In genomic region chr7:103154042-103154441, GRCh38 we compare ENCODE assay signal across 20 cellular contexts. TPM values are rescaled to one million over a fixed set of nuclear protein-coding genes. Genes with fewer than 3 reads are reported as not detected.
DNase-seq lines count a peak whose midpoint lies in the region; ATAC-seq, FAIRE-seq and TF ChIP-seq lines count a peak whose summit lies in the region.
"Had no signal": no experiment of that assay in that cellular context is flagged by ENCODE, and none has a peak within 500 bp of the region (broad histone marks: within the 10 kb centered on the region; RNA-seq: fewer than 3 reads in every experiment).

No MANE protein-coding gene starts in this region.

- no peaks in the 10 kb centered on the region for H3K27me3 ChIP-seq in HepG2 (ENCODE audit: control insufficient read depth in 1 of 2, insufficient read depth in 2 of 2, low read length in 2 of 2)

- H3K4me1 Mint-ChIP-seq in activated CD8-positive, alpha-beta memory T cell treated with anti-CD3 and anti-CD28 coated beads, Interleukin-2, amount 10 ng/mL, durations not matched to agents 7 days and 5 days: peaks cover 50% of the 10 kb centered on the region

- TF ChIP-seq CTCF in VCaP (conservative IDR thresholded peaks at IDR 0.05) (no peak), HepG2 (CRISPR knock-in tag; IDR thresholded peaks at IDR 0.05) (no peak), GM10266 (IDR thresholded peaks at IDR 0.05; ENCODE audit: control insufficient read depth, insufficient read depth, low read depth, missing control alignments) (no peak)

- H3K27ac ChIP-seq in VCaP: peak overlapping the region; percentile 62
- H3K27ac ChIP-seq in HepG2 (ENCODE audit: extremely low read length, insufficient read depth, low read length): no peak overlapping the region
- H3K27ac ChIP-seq: C4-2B had no signal

- in situ Hi-C loops in HepG2 (cut with HindIII; ENCODE audit: extremely low pct_ligation_motif_present, low pct_unique_long_range_greater_than_20kb): no loop called here

- TF ChIP-seq RAD21 in HepG2 (CRISPR knock-in tag; IDR thresholded peaks at IDR 0.05): no peak

- H3K9me3 ChIP-seq in HepG2 (ENCODE audit: low read length): no peaks in the 10 kb centered on the region

- TF ChIP-seq POLR2A in HepG2 (IDR thresholded peaks at IDR 0.05; ENCODE audit: insufficient read depth in 1 of 2, low read depth in 2 of 2, low read length in 2 of 2): no peak

- H3K79me2 ChIP-seq in HepG2 (ENCODE audit: insufficient read depth, low read length): no peaks in the 10 kb centered on the region

- no peak for ATAC-seq in activated CD8-positive, alpha-beta memory T cell treated with anti-CD3 and anti-CD28 coated beads, Interleukin-2, amount 10 ng/mL, durations not matched to agents 7 days and 5 days
- no peak for ATAC-seq in HepG2

- no peaks in the 10 kb centered on the region for H3K27me3 Mint-ChIP-seq in activated CD8-positive, alpha-beta memory T cell treated with anti-CD3 and anti-CD28 coated beads, Interleukin-2, amount 10 ng/mL, durations not matched to agents 7 days and 5 days

- 52% methylated on average over 6 of the region's 6 CpGs for WGBS in HepG2 (ENCODE audit: low lambda C conversion rate)

- CTCF ChIA-PET in activated CD8-positive, alpha-beta memory T cell treated with anti-CD3 and anti-CD28 coated beads, Interleukin-2, amount 10 ng/mL, durations not matched to agents 7 days and 5 days (lab: Charles Lee): no interaction called here
- CTCF ChIA-PET in HepG2 (lab: Yijun Ruan, JAX; ENCODE audit: low intra/inter-chr PET ratio, low total read pairs): no interaction called here

- no peak overlapping the region for H3K9ac ChIP-seq in HepG2 (ENCODE audit: insufficient read depth, low read depth, low read length)

- H3K4me2 ChIP-seq in HepG2 (ENCODE audit: low read depth, low read length): 0 out of 2 replicates have a peak overlapping the region, but pooled peaks have one; percentile 7

- no TSS peak for BruUV-seq in HepG2 (replicated peaks; lab: Mats Ljungman, UMichigan)

- H3K36me3 Mint-ChIP-seq in activated CD8-positive, alpha-beta memory T cell treated with anti-CD3 and anti-CD28 coated beads, Interleukin-2, amount 10 ng/mL, durations not matched to agents 7 days and 5 days: peaks cover 8% of the 10 kb centered on the region

- peaks cover 49% of the 10 kb centered on the region for H3K4me1 ChIP-seq in HepG2 (ENCODE audit: insufficient read depth, low read length)

- intact Hi-C loops in HepG2 (cut with micrococcal nuclease; ENCODE audit: unreplicated experiment): no loop called here

- no peak overlapping the region for H3K4me3 ChIP-seq in HepG2 (replicated peaks in 1 of 3; ENCODE audit: insufficient read depth in 1 of 3, low read depth in 2 of 3, low read length in 3 of 3)

- H3K4me3 Mint-ChIP-seq in activated CD8-positive, alpha-beta memory T cell treated with anti-CD3 and anti-CD28 coated beads, Interleukin-2, amount 10 ng/mL, durations not matched to agents 7 days and 5 days: no peak overlapping the region
- H3K4me3 Mint-ChIP-seq: H9, HFFc6 had no signal

- no peak for DNase-seq in activated CD8-positive, alpha-beta memory T cell treated with anti-CD3 and anti-CD28 coated beads, Interleukin-2, amount 10 ng/mL, durations not matched to agents 7 days and 5 days
- no peak for DNase-seq in activated CD8-positive, alpha-beta memory T cell treated with anti-CD3 and anti-CD28 coated beads, Interleukin-2, amount 50 U/mL, for 4 hours
- DNase-seq in HepG2 (ENCODE audit: low spot score) (no peak), KG1 (lab: John Stamatoyannopoulos, UW) (no peak), GM10266 (ENCODE audit: extremely low spot score) (no peak), epidermal melanocyte (ENCODE audit: insufficient read length, low spot score) (no peak)
- DNase-seq: CD8-positive, alpha-beta memory T cell; EL; GF-D8; H9; HFFc6; NCI-H1092; NCI-H1436 treated with DMSO at 0.1 percent for 48 hours; NCI-H2029; NCI-H2171; NCI-H524 treated with DMSO at 0.1 percent for 48 hours; Right ventricle myocardium superior had no signal

- no peak overlapping the region for H2AFZ ChIP-seq in HepG2 (ENCODE audit: low read length)

- no peaks in the 10 kb centered on the region for H3K36me3 ChIP-seq in HepG2 (replicated peaks in 1 of 2; ENCODE audit: control insufficient read depth in 1 of 2, insufficient read depth in 2 of 2, low read length in 2 of 2)

- H3K27ac Mint-ChIP-seq in activated CD8-positive, alpha-beta memory T cell treated with anti-CD3 and anti-CD28 coated beads, Interleukin-2, amount 10 ng/mL, durations not matched to agents 7 days and 5 days: peak overlapping the region; percentile 66
- H3K27ac Mint-ChIP-seq: HFFc6 had no signal

- H3K9me3 Mint-ChIP-seq in activated CD8-positive, alpha-beta memory T cell treated with anti-CD3 and anti-CD28 coated beads, Interleukin-2, amount 10 ng/mL, durations not matched to agents 7 days and 5 days (ENCODE audit: low read depth): no peaks in the 10 kb centered on the region
- H3K9me3 Mint-ChIP-seq: CD8-positive, alpha-beta memory T cell; HFFc6 had no signal

- FAIRE-seq in HepG2 (lab: Jason Lieb, UNC): no peak
- FAIRE-seq: D721Med had no signal

- no peaks in the 10 kb centered on the region for H4K20me1 ChIP-seq in HepG2 (ENCODE audit: insufficient read depth, low read length)

- POLR2A ChIA-PET in HepG2 (lab: Yijun Ruan, JAX): no interaction called here

- no peak for TF ChIP-seq EP300 in HepG2 (IDR thresholded peaks at IDR 0.05; ENCODE audit: low read depth in 2 of 2, low read length in 2 of 2)
- TF ChIP-seq EP300 in HepG2 (CRISPR knock-in tag; IDR thresholded peaks at IDR 0.05; ENCODE audit: borderline replicate concordance): no peak

TF ChIP-seq in HepG2, 621 proteins besides CTCF, POLR2A, EP300 and RAD21 (continues in another document):
- no peak for TF ChIP-seq CCDC6 (CRISPR knock-in tag; IDR thresholded peaks at IDR 0.05)
- TF ChIP-seq RARA (CRISPR knock-in tag; IDR thresholded peaks at IDR 0.05): peak; percentile 59
- TF ChIP-seq FOXP4 (CRISPR knock-in tag; IDR thresholded peaks at IDR 0.05): 0 out of 2 replicates have a peak, but pooled peaks have one; percentile 14
- no peak for TF ChIP-seq ZHX1 (CRISPR knock-in tag; IDR thresholded peaks at IDR 0.05; ENCODE audit: low read depth)

RNA-seq across cellular contexts. Expression of gene NAPEPLD, which starts 5.1 kb away (rescaled TPM):
- total RNA-seq in activated CD8-positive, alpha-beta memory T cell treated with anti-CD3 and anti-CD28 coated beads, Interleukin-2, amount 10 ng/mL, durations not matched to agents 7 days and 5 days: 10 to 100 TPM; 11.4 to 12.9 TPM
- total RNA-seq in HepG2 (2016; rRNA removed; fragmentation: Illumina TruSeq; extraction: Trizol): 5.6 and 6.8 TPM in 2 replicates
- total RNA-seq in HepG2 (2016; cell fraction: cytosol; rRNA removed; fragmentation: Illumina TruSeq; extraction: Trizol; ENCODE audit: low read depth): 10.8 and 12.9 TPM in 2 replicates
- total RNA-seq in HepG2 (2016; cell fraction: insoluble cytoplasmic fraction; rRNA removed; fragmentation: Illumina TruSeq; extraction: Trizol): 5.2 and 6.7 TPM in 2 replicates
- 7.0 and 9.5 TPM in 2 replicates for total RNA-seq in HepG2 (2016; cell fraction: membrane; rRNA removed; fragmentation: Illumina TruSeq; extraction: Trizol)
- total RNA-seq in HepG2 (2016; cell fraction: nucleus; rRNA removed; fragmentation: Illumina TruSeq; extraction: Trizol): 10.9 and 17.2 TPM in 2 replicates
- 3.2 and 3.4 TPM in 2 replicates for polyA plus RNA-seq in HepG2 (2011; rRNA removed)
- polyA plus RNA-seq in HepG2 (2011; cell fraction: cytosol; rRNA removed): 0.74 and 1.9 TPM in 2 replicates
- 5.4 and 7.4 TPM in 2 replicates for polyA plus RNA-seq in HepG2 (2011; cell fraction: nucleus; rRNA removed)
- 4.6 and 5.9 TPM in 2 replicates for polyA plus RNA-seq in HepG2 (2012)
- polyA plus RNA-seq in HepG2 (2016; cell fraction: cytosol; fragmentation: Illumina TruSeq; extraction: Trizol; ENCODE audit: low read depth): 0.43 and 0.51 TPM in 2 replicates
- polyA plus RNA-seq in HepG2 (2016; cell fraction: insoluble cytoplasmic fraction; fragmentation: Illumina TruSeq; extraction: Trizol; ENCODE audit: low read depth): 4.8 and 7.8 TPM in 2 replicates
- polyA plus RNA-seq in HepG2 (2016; cell fraction: membrane; fragmentation: Illumina TruSeq; extraction: Trizol; ENCODE audit: low read depth): 1.0 and 1.2 TPM in 2 replicates
- 9.5 and 10.4 TPM in 2 replicates for polyA plus RNA-seq in HepG2 (2016; cell fraction: nucleus; fragmentation: Illumina TruSeq; extraction: Trizol; ENCODE audit: insufficient read depth, low read depth)
- polyA minus RNA-seq in HepG2 (2011; rRNA and poly(A)+ RNA removed; ENCODE audit: low replicate concordance): 2.7 and 7.1 TPM in 2 replicates
- polyA minus RNA-seq in HepG2 (2011; cell fraction: cytosol; rRNA and poly(A)+ RNA removed): 2.0 TPM in 2 replicates
- 17.9 and 19.6 TPM in 2 replicates for polyA minus RNA-seq in HepG2 (2011; cell fraction: nucleus; rRNA and poly(A)+ RNA removed)
